7 cellular contexts compared by ENCODE assay signal in genomic region chr11:39536323-39536722, GRCh38.
A peak's percentile ranks its signal among the peaks of the same experiment; 100 is the strongest.
DNase-seq lines count a peak whose midpoint lies in the region; ATAC-seq and TF ChIP-seq lines count a peak whose summit lies in the region.
"Not testable (repeated sequence)": the region's sequence is repeated elsewhere in the genome, so short reads cannot be mapped to it uniquely, and the experiment has no call there.

No MANE protein-coding gene starts in this region.

- H3K4me1 ChIP-seq in right cardiac atrium (ENCODE audit: control insufficient read depth, insufficient read depth, low read length), result not testable (repeated sequence)

- not testable (repeated sequence) for H3K27me3 ChIP-seq in right cardiac atrium (ENCODE audit: control insufficient read depth, insufficient read depth)

- not testable (repeated sequence) for H3K4me1 Mint-ChIP-seq in chondrocyte (ENCODE audit: low read depth)

- not testable (repeated sequence) for H3K27ac ChIP-seq in right cardiac atrium (ENCODE audit: low read length)

- WGBS in right cardiac atrium, result 79% methylated on average over 8 of the region's 8 CpGs

- not testable (repeated sequence) for H3K27me3 Mint-ChIP-seq in chondrocyte (ENCODE audit: low read depth)

- not testable (repeated sequence) for H3K27ac Mint-ChIP-seq in chondrocyte (ENCODE audit: unreplicated experiment)

- intact Hi-C loops in right cardiac atrium (cut with DNase I); posterior vena cava (cut with DNase I): not testable (repeated sequence)

- not testable (repeated sequence) for H3K36me3 Mint-ChIP-seq in chondrocyte (ENCODE audit: low read depth)

- not testable (repeated sequence) for H3K4me3 ChIP-seq in right cardiac atrium (ENCODE audit: low read length)

- H3K4me3 Mint-ChIP-seq in chondrocyte (ENCODE audit: unreplicated experiment), result not testable (repeated sequence)

- TF ChIP-seq CTCF in chondrocyte (IDR thresholded peaks at IDR 0.05), result not testable (repeated sequence)

- not testable (repeated sequence) for ATAC-seq in right cardiac atrium
- ATAC-seq in left lobe of liver, result peak; percentile 38

- not testable (repeated sequence) for H3K9me3 ChIP-seq in right cardiac atrium (ENCODE audit: control insufficient read depth, low read length)

- DNase-seq in DMS53 (lab: John Stamatoyannopoulos, UW), result peak; percentile 76
- peak; percentile 2 for DNase-seq in HuH-7 (ENCODE audit: low spot score)
- peak; percentile 9 for DNase-seq in NCI-H82 (lab: John Stamatoyannopoulos, UW)
- peak; percentile 82 for DNase-seq in chondrocyte (ENCODE audit: low spot score)
- peak in 2 of 3 donors; percentile 28 to 32 for DNase-seq in right cardiac atrium
- peak; percentile 43 for DNase-seq in left lobe of liver (ENCODE audit: low spot score)
- peak; percentile 65 for DNase-seq in posterior vena cava (ENCODE audit: low spot score)

- H3K9me3 Mint-ChIP-seq in chondrocyte (ENCODE audit: low read depth), result peaks cover 47% of the 10 kb centered on the region

Comparison
In these comparisons a context has a peak if more than half of its experiments do, and no peak if none do; other contexts are left out.
1. DNase-seq: peak in every context shown above with its lines; median percentile 82 in chondrocyte; 76 in DMS53; 65 in posterior vena cava; 43 in left lobe of liver; 30 in right cardiac atrium; 9 in NCI-H82; 2 in HuH-7.